In the genomic region with DNA sequence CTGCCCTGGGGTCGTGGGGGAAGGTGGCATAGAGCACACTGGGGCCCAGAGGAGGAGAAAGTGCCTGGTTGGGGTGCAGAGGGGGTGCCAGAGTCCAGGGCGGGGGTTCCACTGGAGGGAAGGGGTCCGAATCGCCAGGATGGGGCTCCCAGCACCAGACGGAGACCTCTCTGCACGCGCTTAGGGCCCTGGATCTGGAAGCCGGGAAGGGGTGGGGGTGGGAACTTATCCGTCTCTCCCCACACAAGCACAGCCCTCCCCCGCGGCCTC, we compare ENCODE assay signal across 1 cellular context.
A peak's percentile ranks its signal among the peaks of the same experiment; 100 is the strongest.
TF ChIP-seq lines count a peak whose summit lies in the region.

No MANE protein-coding gene starts in this region.

TF ChIP-seq in K562, 482 proteins besides CTCF, POLR2A, EP300 and RAD21 (continued from another document):
- TF ChIP-seq ZNF280B (CRISPR knock-in tag; IDR thresholded peaks at IDR 0.05) (no peak), CBX8 (IDR thresholded peaks at IDR 0.05; ENCODE audit: borderline replicate concordance, extremely low read depth, low read depth, low read length, poor library complexity, severe bottlenecking) (no peak), KLF6 (CRISPR knock-in tag; IDR thresholded peaks at IDR 0.05; ENCODE audit: borderline replicate concordance) (no peak), IRF2 (CRISPR knock-in tag; IDR thresholded peaks at IDR 0.05) (no peak), ZNF175 (CRISPR knock-in tag; IDR thresholded peaks at IDR 0.05; ENCODE audit: low read depth) (no peak), PHF8 (IDR thresholded peaks at IDR 0.05; ENCODE audit: borderline replicate concordance, low read length) (0 out of 2 replicates have a peak, but pooled peaks have one; percentile 19), BRD4 (IDR thresholded peaks at IDR 0.05) (no peak), RCOR1 (IDR thresholded peaks at IDR 0.05; ENCODE audit: borderline replicate concordance in 1 of 2, low read depth in 2 of 2, low read length in 2 of 2) (peak in 1 of 2 experiments; percentile 42; a peak in 1 of 4 replicates), THAP12 (CRISPR knock-in tag; IDR thresholded peaks at IDR 0.05) (0 out of 2 replicates have a peak, but pooled peaks have one; percentile 36), ZNF324 (CRISPR knock-in tag; IDR thresholded peaks at IDR 0.05) (no peak), ZNF143 (CRISPR knock-in tag; IDR thresholded peaks at IDR 0.05) (no peak), PHF20 (IDR thresholded peaks at IDR 0.05; ENCODE audit: partially characterized antibody) (no peak), SMAD1 (IDR thresholded peaks at IDR 0.05; ENCODE audit: low read depth, low read length, partially characterized antibody) (no peak), LARP7 (IDR thresholded peaks at IDR 0.05) (no peak), CBX5 (IDR thresholded peaks at IDR 0.05; ENCODE audit: borderline replicate concordance, low read depth) (no peak), ZNF696 (CRISPR knock-in tag; conservative IDR thresholded peaks at IDR 0.05) (no peak), GABPA (tag; conservative IDR thresholded peaks at IDR 0.05; ENCODE audit: low read depth) (0 out of 2 replicates have a peak, but pooled peaks have one; percentile 8), SIX5 (IDR thresholded peaks at IDR 0.05; ENCODE audit: borderline replicate concordance in 1 of 2, insufficient read depth in 1 of 2, low read depth in 1 of 2, low read length in 2 of 2) (no peak), ZC3H4 (CRISPR knock-in tag; IDR thresholded peaks at IDR 0.05; ENCODE audit: borderline replicate concordance) (peak; percentile 64; the same call in 1 of the 2 replicates), ZNF57 (CRISPR knock-in tag; IDR thresholded peaks at IDR 0.05) (no peak), SETDB1 (IDR thresholded peaks at IDR 0.05; ENCODE audit: low read length) (no peak), SUPT5H (IDR thresholded peaks at IDR 0.05) (0 out of 2 replicates have a peak, but pooled peaks have one; percentile 24), ESRRA (IDR thresholded peaks at IDR 0.05; ENCODE audit: borderline replicate concordance, low read depth) (no peak), SIN3A (IDR thresholded peaks at IDR 0.05; ENCODE audit: borderline replicate concordance in 2 of 2, control insufficient read depth in 1 of 2, low read depth in 2 of 2, low read length in 2 of 2) (peak; percentile 5 to 93; a peak in 1 of 4 replicates), KDM5B (IDR thresholded peaks at IDR 0.05; ENCODE audit: insufficient replicate concordance, low read depth, low read length) (peak; percentile 63), ZFP30 (CRISPR knock-in tag; IDR thresholded peaks at IDR 0.05; ENCODE audit: borderline replicate concordance) (no peak), NFRKB (IDR thresholded peaks at IDR 0.05; ENCODE audit: low read depth) (no peak), E2F6 (IDR thresholded peaks at IDR 0.05; ENCODE audit: borderline replicate concordance in 1 of 2, extremely low read depth in 1 of 2, insufficient read depth in 1 of 2, insufficient read length in 1 of 2, low read depth in 1 of 2, low read length in 1 of 2, poor library complexity in 1 of 2, severe bottlenecking in 1 of 2) (peak in 1 of 2 experiments; percentile 72), TRIM24 (IDR thresholded peaks at IDR 0.05) (no peak)
- TF ChIP-seq, protein P1, sequence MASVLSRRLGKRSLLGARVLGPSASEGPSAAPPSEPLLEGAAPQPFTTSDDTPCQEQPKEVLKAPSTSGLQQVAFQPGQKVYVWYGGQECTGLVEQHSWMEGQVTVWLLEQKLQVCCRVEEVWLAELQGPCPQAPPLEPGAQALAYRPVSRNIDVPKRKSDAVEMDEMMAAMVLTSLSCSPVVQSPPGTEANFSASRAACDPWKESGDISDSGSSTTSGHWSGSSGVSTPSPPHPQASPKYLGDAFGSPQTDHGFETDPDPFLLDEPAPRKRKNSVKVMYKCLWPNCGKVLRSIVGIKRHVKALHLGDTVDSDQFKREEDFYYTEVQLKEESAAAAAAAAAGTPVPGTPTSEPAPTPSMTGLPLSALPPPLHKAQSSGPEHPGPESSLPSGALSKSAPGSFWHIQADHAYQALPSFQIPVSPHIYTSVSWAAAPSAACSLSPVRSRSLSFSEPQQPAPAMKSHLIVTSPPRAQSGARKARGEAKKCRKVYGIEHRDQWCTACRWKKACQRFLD (CRISPR knock-in tag; IDR thresholded peaks at IDR 0.05), result no peak
- TF ChIP-seq, protein P2, sequence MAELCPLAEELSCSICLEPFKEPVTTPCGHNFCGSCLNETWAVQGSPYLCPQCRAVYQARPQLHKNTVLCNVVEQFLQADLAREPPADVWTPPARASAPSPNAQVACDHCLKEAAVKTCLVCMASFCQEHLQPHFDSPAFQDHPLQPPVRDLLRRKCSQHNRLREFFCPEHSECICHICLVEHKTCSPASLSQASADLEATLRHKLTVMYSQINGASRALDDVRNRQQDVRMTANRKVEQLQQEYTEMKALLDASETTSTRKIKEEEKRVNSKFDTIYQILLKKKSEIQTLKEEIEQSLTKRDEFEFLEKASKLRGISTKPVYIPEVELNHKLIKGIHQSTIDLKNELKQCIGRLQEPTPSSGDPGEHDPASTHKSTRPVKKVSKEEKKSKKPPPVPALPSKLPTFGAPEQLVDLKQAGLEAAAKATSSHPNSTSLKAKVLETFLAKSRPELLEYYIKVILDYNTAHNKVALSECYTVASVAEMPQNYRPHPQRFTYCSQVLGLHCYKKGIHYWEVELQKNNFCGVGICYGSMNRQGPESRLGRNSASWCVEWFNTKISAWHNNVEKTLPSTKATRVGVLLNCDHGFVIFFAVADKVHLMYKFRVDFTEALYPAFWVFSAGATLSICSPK (IDR thresholded peaks at IDR 0.05; ENCODE audit: borderline replicate concordance), result no peak
- TF ChIP-seq, protein P3, sequence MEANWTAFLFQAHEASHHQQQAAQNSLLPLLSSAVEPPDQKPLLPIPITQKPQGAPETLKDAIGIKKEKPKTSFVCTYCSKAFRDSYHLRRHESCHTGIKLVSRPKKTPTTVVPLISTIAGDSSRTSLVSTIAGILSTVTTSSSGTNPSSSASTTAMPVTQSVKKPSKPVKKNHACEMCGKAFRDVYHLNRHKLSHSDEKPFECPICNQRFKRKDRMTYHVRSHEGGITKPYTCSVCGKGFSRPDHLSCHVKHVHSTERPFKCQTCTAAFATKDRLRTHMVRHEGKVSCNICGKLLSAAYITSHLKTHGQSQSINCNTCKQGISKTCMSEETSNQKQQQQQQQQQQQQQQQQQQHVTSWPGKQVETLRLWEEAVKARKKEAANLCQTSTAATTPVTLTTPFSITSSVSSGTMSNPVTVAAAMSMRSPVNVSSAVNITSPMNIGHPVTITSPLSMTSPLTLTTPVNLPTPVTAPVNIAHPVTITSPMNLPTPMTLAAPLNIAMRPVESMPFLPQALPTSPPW (CRISPR knock-in tag; IDR thresholded peaks at IDR 0.05), result 0 out of 2 replicates have a peak, but pooled peaks have one; percentile 6
- TF ChIP-seq, protein P4, sequence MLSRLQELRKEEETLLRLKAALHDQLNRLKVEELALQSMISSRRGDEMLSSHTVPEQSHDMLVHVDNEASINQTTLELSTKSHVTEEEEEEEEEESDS (CRISPR knock-in tag; IDR thresholded peaks at IDR 0.05), result no peak
- TF ChIP-seq, protein P5, sequence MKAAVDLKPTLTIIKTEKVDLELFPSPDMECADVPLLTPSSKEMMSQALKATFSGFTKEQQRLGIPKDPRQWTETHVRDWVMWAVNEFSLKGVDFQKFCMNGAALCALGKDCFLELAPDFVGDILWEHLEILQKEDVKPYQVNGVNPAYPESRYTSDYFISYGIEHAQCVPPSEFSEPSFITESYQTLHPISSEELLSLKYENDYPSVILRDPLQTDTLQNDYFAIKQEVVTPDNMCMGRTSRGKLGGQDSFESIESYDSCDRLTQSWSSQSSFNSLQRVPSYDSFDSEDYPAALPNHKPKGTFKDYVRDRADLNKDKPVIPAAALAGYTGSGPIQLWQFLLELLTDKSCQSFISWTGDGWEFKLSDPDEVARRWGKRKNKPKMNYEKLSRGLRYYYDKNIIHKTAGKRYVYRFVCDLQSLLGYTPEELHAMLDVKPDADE (conservative IDR thresholded peaks at IDR 0.05; ENCODE audit: control insufficient read depth, low read depth, low read length), result 0 out of 2 replicates have a peak, but pooled peaks have one; percentile 57
- TF ChIP-seq, protein P6, sequence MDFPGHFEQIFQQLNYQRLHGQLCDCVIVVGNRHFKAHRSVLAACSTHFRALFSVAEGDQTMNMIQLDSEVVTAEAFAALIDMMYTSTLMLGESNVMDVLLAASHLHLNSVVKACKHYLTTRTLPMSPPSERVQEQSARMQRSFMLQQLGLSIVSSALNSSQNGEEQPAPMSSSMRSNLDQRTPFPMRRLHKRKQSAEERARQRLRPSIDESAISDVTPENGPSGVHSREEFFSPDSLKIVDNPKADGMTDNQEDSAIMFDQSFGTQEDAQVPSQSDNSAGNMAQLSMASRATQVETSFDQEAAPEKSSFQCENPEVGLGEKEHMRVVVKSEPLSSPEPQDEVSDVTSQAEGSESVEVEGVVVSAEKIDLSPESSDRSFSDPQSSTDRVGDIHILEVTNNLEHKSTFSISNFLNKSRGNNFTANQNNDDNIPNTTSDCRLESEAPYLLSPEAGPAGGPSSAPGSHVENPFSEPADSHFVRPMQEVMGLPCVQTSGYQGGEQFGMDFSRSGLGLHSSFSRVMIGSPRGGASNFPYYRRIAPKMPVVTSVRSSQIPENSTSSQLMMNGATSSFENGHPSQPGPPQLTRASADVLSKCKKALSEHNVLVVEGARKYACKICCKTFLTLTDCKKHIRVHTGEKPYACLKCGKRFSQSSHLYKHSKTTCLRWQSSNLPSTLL (IDR thresholded peaks at IDR 0.05), result no peak
